14 cellular contexts compared by ENCODE assay signal in the genomic region with DNA sequence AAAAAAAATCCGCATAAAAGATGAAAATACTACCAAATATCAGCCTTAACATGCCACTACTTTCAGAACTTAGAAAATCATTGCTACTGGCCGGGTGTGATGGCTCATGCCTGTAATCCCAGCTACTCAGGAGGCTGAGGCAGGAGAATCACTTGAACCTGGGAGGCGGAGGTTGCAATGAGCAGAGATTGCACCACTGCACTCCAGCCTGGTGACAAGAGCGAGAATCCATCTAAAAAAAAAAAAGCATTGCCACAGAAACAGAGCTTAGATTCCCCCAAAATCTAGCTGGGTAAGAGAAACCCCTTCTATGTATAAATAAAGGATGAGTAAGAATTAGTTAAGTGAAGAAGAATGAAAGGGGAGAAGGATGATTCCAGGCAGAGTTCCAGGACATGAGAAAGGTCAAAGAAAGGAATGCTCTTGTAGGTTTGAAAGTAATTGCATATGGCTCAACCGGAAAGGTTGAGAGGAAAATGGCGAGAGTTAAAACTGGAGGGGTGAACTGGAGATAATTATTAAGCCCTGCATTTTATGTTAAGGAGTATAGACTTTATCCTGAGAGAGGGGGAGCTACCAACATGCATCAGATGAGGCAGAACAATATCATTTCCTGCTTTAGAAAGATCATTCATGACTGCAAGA. TPM values are rescaled to one million over a fixed set of nuclear protein-coding genes. Genes with fewer than 3 reads are reported as not detected.
DNase-seq lines count a peak whose midpoint lies in the region; ATAC-seq and TF ChIP-seq lines count a peak whose summit lies in the region.
"Had no signal": no experiment of that assay in that cellular context is flagged by ENCODE, and none has a peak within 500 bp of the region (broad histone marks: within the 10 kb centered on the region; RNA-seq: fewer than 3 reads in every experiment).

No MANE protein-coding gene starts in this region.

- intact Hi-C loops in PC-3 (cut with micrococcal nuclease), result no loop called here
- intact Hi-C loops in Calu3 (cut with micrococcal nuclease; ENCODE audit: unreplicated experiment), result no loop called here

- H3K4me3 Mint-ChIP-seq in Calu3 (ENCODE audit: low read depth, unreplicated experiment), result no peak overlapping the region

- H3K9me3 ChIP-seq in PC-3 (ENCODE audit: low read length), result no peaks in the 10 kb centered on the region
- H3K9me3 ChIP-seq: adrenal gland, mucosa of descending colon had no signal

- CTCF ChIA-PET in BJ (lab: Yijun Ruan, JAX), result interaction anchor here (1.2 to 5.7 kb wide), 14 partner anchors 9 to 106 kb away, joined by 3 to 82 read pairs (median 9); no protein-coding TSS in a partner anchor
- CTCF ChIA-PET in PC-3 (lab: Charles Lee), result interaction anchor here (0.6 kb wide), 1 partner anchor 499 kb away, joined by 3 read pairs; no protein-coding TSS in a partner anchor
- CTCF ChIA-PET in Calu3 (lab: Charles Lee), result interaction anchor here (0.8 to 1.9 kb wide), 5 partner anchors 20 to 107 kb away, joined by 4 to 13 read pairs (median 5); no protein-coding TSS in a partner anchor

- H3K36me3 ChIP-seq in BJ (ENCODE audit: control insufficient read depth, insufficient read depth, low read length) (no peaks in the 10 kb centered on the region), PC-3 (ENCODE audit: low read depth, low read length) (no peaks in the 10 kb centered on the region)
- H3K36me3 ChIP-seq: adrenal gland, WERI-Rb-1 had no signal

- H3K27me3 ChIP-seq in BJ (ENCODE audit: control insufficient read depth, insufficient read depth, low read length) (no peaks in the 10 kb centered on the region), PC-3 (ENCODE audit: low read length) (no peaks in the 10 kb centered on the region)

- POLR2A ChIA-PET in BJ (lab: Charles Lee), result interaction anchor here (0.6 to 1.8 kb wide), 7 partner anchors 12 to 735 kb away, joined by 3 to 10 read pairs (median 5); no protein-coding TSS in a partner anchor
- POLR2A ChIA-PET in PC-3 (lab: Charles Lee; ENCODE audit: unreplicated experiment), result interaction anchor here (0.6 kb wide), 2 partner anchors 13 to 113 kb away, joined by 10 to 16 read pairs; no protein-coding TSS in a partner anchor

- no peak for TF ChIP-seq CTCF in BJ (IDR thresholded peaks at IDR 0.05; ENCODE audit: insufficient read depth, low read depth, low read length)
- TF ChIP-seq CTCF in PC-3 (conservative IDR thresholded peaks at IDR 0.05; ENCODE audit: low read depth, low read length), result no peak
- no peak for TF ChIP-seq CTCF in Calu3 (IDR thresholded peaks at IDR 0.05; ENCODE audit: unreplicated experiment)

- no peaks in the 10 kb centered on the region for H4K20me1 ChIP-seq in PC-3 (ENCODE audit: low read length)

- peaks cover 29% of the 10 kb centered on the region for H3K4me1 ChIP-seq in PC-3 (ENCODE audit: insufficient read depth, low read length)
- H3K4me1 ChIP-seq: adrenal gland had no signal

- no peak overlapping the region for H3K27ac Mint-ChIP-seq in Calu3 (ENCODE audit: unreplicated experiment)

- no peak overlapping the region for H3K4me3 ChIP-seq in BJ (ENCODE audit: low read depth, low read length)
- H3K4me3 ChIP-seq in PC-3 (ENCODE audit: low read length), result peak overlapping the region; percentile 56
- H3K4me3 ChIP-seq: adrenal gland, mucosa of descending colon had no signal

- peak; percentile 91 for DNase-seq in BJ (ENCODE audit: low read depth)
- DNase-seq in PC-3, result peak; percentile 88
- DNase-seq in dedifferentiated amniotic fluid mesenchymal stem cell (ENCODE audit: extremely low spot score), result peak; percentile 51
- peak; percentile 29 for DNase-seq in myocyte (ENCODE audit: low read depth)
- no peak for DNase-seq in Calu3
- no peak for DNase-seq in islet precursor cell
- DNase-seq in NCI-H1436 (lab: John Stamatoyannopoulos, UW), result no peak
- DNase-seq: adrenal gland, mucosa of descending colon, NCI-H1417, NCI-H524, SHP77, WERI-Rb-1 had no signal

- H3K79me2 ChIP-seq in PC-3 (ENCODE audit: low read length), result no peaks in the 10 kb centered on the region

- no peaks in the 10 kb centered on the region for H3K9me3 Mint-ChIP-seq in Calu3 (ENCODE audit: low read depth, unreplicated experiment)

- H3F3A ChIP-seq in PC-3 (ENCODE audit: low read length, unreplicated experiment), result peaks cover 6% of the 10 kb centered on the region

- H3K27ac ChIP-seq in PC-3 (ENCODE audit: low read length), result peak overlapping the region; percentile 86
- H3K27ac ChIP-seq: adrenal gland, WERI-Rb-1 had no signal

- no peaks in the 10 kb centered on the region for H3K36me3 Mint-ChIP-seq in Calu3 (ENCODE audit: insufficient read depth, unreplicated experiment)

- no peaks in the 10 kb centered on the region for H3K9me2 ChIP-seq in PC-3 (replicated peaks; ENCODE audit: low read length)

- H3K4me2 ChIP-seq in PC-3 (ENCODE audit: low read length), result peak overlapping the region; percentile 84

- H2AFZ ChIP-seq in PC-3 (ENCODE audit: low read length), result peak overlapping the region; percentile 32

- H3K9ac ChIP-seq in PC-3 (ENCODE audit: low read length), result peak overlapping the region; percentile 36

- no TSS peak for BruUV-seq in PC-3 (replicated peaks; lab: Mats Ljungman, UMichigan)
- no TSS peak for BruUV-seq in Calu3 (replicated peaks; lab: Mats Ljungman, UMichigan)

- H3K4me1 Mint-ChIP-seq in Calu3 (ENCODE audit: low read depth, unreplicated experiment), result peaks cover 18% of the 10 kb centered on the region

- peak; percentile 25 for ATAC-seq in PC-3
- no peak for ATAC-seq in GM19397 (IDR thresholded peaks at IDR 0.05; ENCODE audit: unreplicated experiment)
- ATAC-seq: mucosa of descending colon had no signal

- peaks cover 44% of the 10 kb centered on the region for H3K27me3 Mint-ChIP-seq in Calu3 (ENCODE audit: unreplicated experiment)

RNA-seq across cellular contexts. Expression of gene NRDC, which starts 19.7 kb away (rescaled TPM):
- 69.2 and 129 TPM in 2 replicates for polyA plus RNA-seq in BJ (2011; rRNA removed)
- 99.1 and 99.3 TPM in 2 replicates for polyA minus RNA-seq in BJ (2011; rRNA and poly(A)+ RNA removed)
- total RNA-seq in PC-3 (2014; rRNA removed), result 96.8 and 116 TPM in 2 replicates
- 67.8 and 84.5 TPM in 2 replicates for total RNA-seq in myocyte
- polyA plus RNA-seq in myocyte (2012), result 102 TPM
- total RNA-seq in Calu3 (2022), result 153 and 176 TPM in 2 replicates

Comparison
In these comparisons a context has a peak if more than half of its experiments do, and no peak if none do; other contexts are left out.
1. DNase-seq: peak in BJ (single experiment), PC-3 (single experiment), dedifferentiated amniotic fluid mesenchymal stem cell (single experiment) and myocyte (single experiment); none in Calu3 (single experiment), islet precursor cell (single experiment) and NCI-H1436 (single experiment).